1 cellular context compared by ENCODE assay signal in the genomic region with DNA sequence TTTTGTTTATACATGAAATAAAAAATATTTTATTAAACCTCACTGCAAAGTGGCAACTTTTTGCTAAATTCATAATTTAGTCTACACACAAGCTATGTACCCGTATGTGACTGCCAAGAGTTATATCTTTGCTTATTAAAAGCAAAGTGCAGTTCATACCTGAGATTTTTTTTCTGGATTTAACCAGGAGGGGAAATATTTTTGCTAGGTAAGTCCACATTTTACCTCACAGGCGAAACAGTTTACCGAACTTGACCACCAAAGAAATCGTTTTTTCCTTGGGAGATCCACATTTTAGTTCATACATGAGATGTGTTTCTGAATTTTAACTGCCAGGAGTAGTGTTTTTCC.
TF ChIP-seq lines count a peak whose summit lies in the region.

No MANE protein-coding gene starts in this region.

TF ChIP-seq in endothelial cell of umbilical vein, 7 proteins besides CTCF, POLR2A, EP300 and RAD21:
- TF ChIP-seq MYC (IDR thresholded peaks at IDR 0.05; ENCODE audit: low read depth, low read length) (no peak), FOS (IDR thresholded peaks at IDR 0.05; ENCODE audit: borderline replicate concordance, insufficient read depth, low read length) (no peak), GATA2 (IDR thresholded peaks at IDR 0.05; ENCODE audit: insufficient read depth, insufficient read length, low read depth, low read length) (no peak), POLR2AphosphoS5 (IDR thresholded peaks at IDR 0.05; ENCODE audit: insufficient read depth, low read depth, low read length) (no peak), EZH2 (IDR thresholded peaks at IDR 0.05; ENCODE audit: borderline replicate concordance, low read depth, low read length, severe bottlenecking) (no peak), JUN (IDR thresholded peaks at IDR 0.05; ENCODE audit: borderline replicate concordance, insufficient read depth, insufficient read length, low read depth) (no peak)
- TF ChIP-seq, protein P1, sequence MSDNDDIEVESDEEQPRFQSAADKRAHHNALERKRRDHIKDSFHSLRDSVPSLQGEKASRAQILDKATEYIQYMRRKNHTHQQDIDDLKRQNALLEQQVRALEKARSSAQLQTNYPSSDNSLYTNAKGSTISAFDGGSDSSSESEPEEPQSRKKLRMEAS (IDR thresholded peaks at IDR 0.05; ENCODE audit: insufficient read depth, insufficient read length) = no peak
